In genomic region chr15:90264649-90265048, GRCh38 we compare ENCODE assay signal across 6 cellular contexts. TPM values are rescaled to one million over a fixed set of nuclear protein-coding genes. Genes with fewer than 3 reads are reported as not detected.
DNase-seq lines count a peak whose midpoint lies in the region; ATAC-seq, FAIRE-seq and TF ChIP-seq lines count a peak whose summit lies in the region.

No MANE protein-coding gene starts in this region.

- no peaks in the 10 kb centered on the region for H3K9me3 ChIP-seq in HEK293 (ENCODE audit: control insufficient read depth, insufficient read depth, low read depth, low read length)
- H3K9me3 ChIP-seq in keratinocyte (ENCODE audit: control insufficient read depth, low read depth, low read length), result no peaks in the 10 kb centered on the region
- no peaks in the 10 kb centered on the region for H3K9me3 ChIP-seq in vagina

- dilution Hi-C loops in keratinocyte (cut with MboI; ENCODE audit: extremely low pct_ligation_motif_present, low sequenced_read_pairs), result no loop called here

- intact Hi-C loops in vagina (cut with DNase I), result no loop called here

- POLR2A ChIA-PET in HEK293 (lab: Yijun Ruan, JAX), result no interaction called here
- POLR2A ChIA-PET in activated CD8-positive, alpha-beta T cell treated with anti-CD3 and anti-CD28 coated beads, Interleukin-2, amount 10 ng/mL, durations not matched to agents 7 days and 5 days (lab: Charles Lee), result interaction anchor here (2.6 kb wide), 1 partner anchor 31 kb away, joined by 18 read pairs; the partner anchor contains the start of genes CIB1 and GDPGP1

- H3K36me3 Mint-ChIP-seq in activated CD8-positive, alpha-beta T cell treated with anti-CD3 and anti-CD28 coated beads, Interleukin-2, amount 10 ng/mL, durations not matched to agents 7 days and 5 days (ENCODE audit: low read depth), result peaks cover 22% of the 10 kb centered on the region

- FAIRE-seq in keratinocyte (lab: Jason Lieb, UNC), result no peak

- no peak for ATAC-seq in activated CD8-positive, alpha-beta T cell treated with anti-CD3 and anti-CD28 coated beads, Interleukin-2, amount 10 ng/mL, durations not matched to agents 7 days and 5 days
- ATAC-seq in GM18505 (IDR thresholded peaks at IDR 0.05; ENCODE audit: unreplicated experiment), result no peak
- no peak for ATAC-seq in HG03108 (IDR thresholded peaks at IDR 0.05; ENCODE audit: unreplicated experiment)

- H3K4me3 Mint-ChIP-seq in activated CD8-positive, alpha-beta T cell treated with anti-CD3 and anti-CD28 coated beads, Interleukin-2, amount 10 ng/mL, durations not matched to agents 7 days and 5 days, result peak overlapping the region; percentile 96

- H3K4me1 Mint-ChIP-seq in activated CD8-positive, alpha-beta T cell treated with anti-CD3 and anti-CD28 coated beads, Interleukin-2, amount 10 ng/mL, durations not matched to agents 7 days and 5 days (ENCODE audit: low read depth), result peaks cover 39% of the 10 kb centered on the region

- H3K27ac ChIP-seq in HEK293 (ENCODE audit: extremely low read depth, low read depth, low read length), result peak overlapping the region; percentile 89; the same call in 1 of the 2 replicates
- H3K27ac ChIP-seq in keratinocyte (ENCODE audit: control insufficient read depth, insufficient read depth, low read length), result peak overlapping the region; percentile 88
- H3K27ac ChIP-seq in vagina, result peak overlapping the region; percentile 96

- peaks cover 21 to 22% of the 10 kb centered on the region in 2 experiments for H3K36me3 ChIP-seq in HEK293 (ENCODE audit: control insufficient read depth in 2 of 2, insufficient read depth in 1 of 2, low read length in 2 of 2)
- peaks cover 0 to 12% of the 10 kb centered on the region in 2 experiments for H3K36me3 ChIP-seq in keratinocyte (ENCODE audit: control insufficient read depth in 2 of 2, extremely low read depth in 1 of 2, insufficient read depth in 2 of 2, low read length in 2 of 2)
- H3K36me3 ChIP-seq in vagina, result peaks cover 0 to 6% of the 10 kb centered on the region in 2 donors

- CTCF ChIA-PET in HEK293 (lab: Yijun Ruan, JAX), result no interaction called here
- CTCF ChIA-PET in activated CD8-positive, alpha-beta T cell treated with anti-CD3 and anti-CD28 coated beads, Interleukin-2, amount 10 ng/mL, durations not matched to agents 7 days and 5 days (lab: Charles Lee), result no interaction called here

- peak overlapping the region; percentile 88 for H3K9ac ChIP-seq in keratinocyte (ENCODE audit: control insufficient read depth, extremely low read depth, insufficient read depth, low read length)

- peaks cover 3% of the 10 kb centered on the region for H4K20me1 ChIP-seq in keratinocyte (ENCODE audit: control insufficient read depth, extremely low read depth, insufficient read depth, low read length)

- peak overlapping the region; percentile 98 for H3K27ac Mint-ChIP-seq in activated CD8-positive, alpha-beta T cell treated with anti-CD3 and anti-CD28 coated beads, Interleukin-2, amount 10 ng/mL, durations not matched to agents 7 days and 5 days

- no peak for TF ChIP-seq POLR2A in vagina (IDR thresholded peaks at IDR 0.05)
- TF ChIP-seq POLR2A in GM18505 (IDR thresholded peaks at IDR 0.05; ENCODE audit: borderline replicate concordance, extremely low read depth, insufficient read depth, insufficient read length), result no peak

- peaks cover 2% of the 10 kb centered on the region for H3K9me1 ChIP-seq in keratinocyte (ENCODE audit: control insufficient read depth, extremely low read depth, insufficient read depth, low read length)

- DNase-seq in activated CD8-positive, alpha-beta T cell treated with anti-CD3 and anti-CD28 coated beads, Interleukin-2, amount 10 ng/mL, durations not matched to agents 7 days and 5 days, result peak; percentile 48
- DNase-seq in keratinocyte (ENCODE audit: low read depth, low spot score) (no peak), vagina (ENCODE audit: extremely low spot score in 2 of 2) (no peak)

- peak overlapping the region; percentile 73 for H3K4me3 ChIP-seq in HEK293 (ENCODE audit: low read depth, low read length)
- H3K4me3 ChIP-seq in keratinocyte (ENCODE audit: control insufficient read depth in 2 of 3, extremely low read depth in 1 of 3, insufficient read depth in 2 of 3, low read depth in 1 of 3, low read length in 3 of 3), result peak overlapping the region; percentile 69 to 94 (median 77)
- peak overlapping the region; percentile 71 to 84 for H3K4me3 ChIP-seq in vagina

- peak overlapping the region; percentile 99 for H3K4me2 ChIP-seq in keratinocyte (ENCODE audit: control insufficient read depth, extremely low read depth, insufficient read depth, low read depth, low read length)

- peaks cover 35% of the 10 kb centered on the region for H3K79me2 ChIP-seq in keratinocyte (ENCODE audit: control insufficient read depth, insufficient read depth, low read length)

- H2AFZ ChIP-seq in keratinocyte (ENCODE audit: control insufficient read depth, low read length), result peak overlapping the region; percentile 100

- no peaks in the 10 kb centered on the region for H3K27me3 Mint-ChIP-seq in activated CD8-positive, alpha-beta T cell treated with anti-CD3 and anti-CD28 coated beads, Interleukin-2, amount 10 ng/mL, durations not matched to agents 7 days and 5 days (ENCODE audit: low read depth)

- H3K9me3 Mint-ChIP-seq in activated CD8-positive, alpha-beta T cell treated with anti-CD3 and anti-CD28 coated beads, Interleukin-2, amount 10 ng/mL, durations not matched to agents 7 days and 5 days (ENCODE audit: insufficient read depth), result no peaks in the 10 kb centered on the region

- TF ChIP-seq CTCF in HEK293 (tag by site-specific recombination; IDR thresholded peaks at IDR 0.05) (no peak), keratinocyte (optimal IDR thresholded peaks at IDR 0.05 in 1 of 3, IDR thresholded peaks at IDR 0.05 in 1 of 3, conservative IDR thresholded peaks at IDR 0.05 in 1 of 3; ENCODE audit: extremely low read depth in 1 of 3, insufficient read depth in 2 of 3, low read length in 3 of 3) (no peak), vagina (IDR thresholded peaks at IDR 0.05) (no peak)

- H3K4me1 ChIP-seq in HEK293 (ENCODE audit: control insufficient read depth, insufficient read depth, low read length) (peaks cover 10% of the 10 kb centered on the region; the same call in 1 of the 2 replicates), keratinocyte (ENCODE audit: control insufficient read depth, extremely low read depth, insufficient read depth, low read length) (peaks cover 42% of the 10 kb centered on the region), vagina (peaks cover 46% of the 10 kb centered on the region)

- H3K27me3 ChIP-seq in keratinocyte (ENCODE audit: control insufficient read depth, extremely low read depth, insufficient read depth, low read length), result no peaks in the 10 kb centered on the region
- H3K27me3 ChIP-seq in vagina, result no peaks in the 10 kb centered on the region

TF ChIP-seq in HEK293, 187 proteins besides CTCF, POLR2A, EP300 and RAD21 (continues in another document):
- no peak for TF ChIP-seq ZSCAN23 (tag by site-specific recombination; IDR thresholded peaks at IDR 0.05)
- TF ChIP-seq OSR2 (tag by site-specific recombination; IDR thresholded peaks at IDR 0.05), result no peak

RNA-seq across cellular contexts. Expression of gene NGRN, which starts 0.8 kb away (rescaled TPM):
- 10 to 100 TPM; 29.7 to 29.8 TPM for total RNA-seq in activated CD8-positive, alpha-beta T cell treated with anti-CD3 and anti-CD28 coated beads, Interleukin-2, amount 10 ng/mL, durations not matched to agents 7 days and 5 days
- polyA plus RNA-seq in keratinocyte, result 46.3 to 60.0 TPM (median 54.9 TPM) in 3 replicates
- polyA plus RNA-seq in keratinocyte (2011; ENCODE audit: low read depth), result 47.4 TPM
- polyA plus RNA-seq in keratinocyte (2011; cell fraction: cytosol; rRNA removed), result 61.7 and 79.7 TPM in 2 replicates
- polyA plus RNA-seq in keratinocyte (2011; cell fraction: nucleus; rRNA removed), result 34.7 and 36.9 TPM in 2 replicates
- 41.3 and 78.4 TPM in 2 replicates for polyA plus RNA-seq in keratinocyte (2012; ENCODE audit: low replicate concordance)
- 17.5 to 25.9 TPM (median 21.8 TPM) in 3 replicates for polyA minus RNA-seq in keratinocyte
- 26.7 TPM for polyA minus RNA-seq in keratinocyte (2011; cell fraction: cytosol; rRNA and poly(A)+ RNA removed)
- polyA minus RNA-seq in keratinocyte (2011; cell fraction: nucleus; rRNA and poly(A)+ RNA removed), result 9.2 and 12.5 TPM in 2 replicates
- total RNA-seq in vagina, result 59.2 TPM

RNA-seq across cellular contexts. Expression of gene TTLL13, which starts 15.3 kb away (rescaled TPM):
- 1 to 10 TPM in 1 of 2 experiments, not detected in 1; 1.3 TPM for total RNA-seq in activated CD8-positive, alpha-beta T cell treated with anti-CD3 and anti-CD28 coated beads, Interleukin-2, amount 10 ng/mL, durations not matched to agents 7 days and 5 days
- polyA plus RNA-seq in keratinocyte, result 0.05 to 0.09 TPM (median 0.07 TPM) in 3 replicates
- not detected for polyA plus RNA-seq in keratinocyte (2011; ENCODE audit: low read depth)
- 0.05 and 0.10 TPM in 2 replicates for polyA plus RNA-seq in keratinocyte (2011; cell fraction: cytosol; rRNA removed)
- polyA plus RNA-seq in keratinocyte (2011; cell fraction: nucleus; rRNA removed), result 0.07 and 0.22 TPM in 2 replicates
- not detected in 2 replicates for polyA plus RNA-seq in keratinocyte (2012; ENCODE audit: low replicate concordance)
- 0.22 TPM in 1 of 3 replicates, not detected in the others for polyA minus RNA-seq in keratinocyte
- polyA minus RNA-seq in keratinocyte (2011; cell fraction: cytosol; rRNA and poly(A)+ RNA removed), result not detected
- not detected in 2 replicates for polyA minus RNA-seq in keratinocyte (2011; cell fraction: nucleus; rRNA and poly(A)+ RNA removed)
- not detected for total RNA-seq in vagina

RNA-seq across cellular contexts. Expression of gene GDPGP1, which starts 30.6 kb away (rescaled TPM):
- total RNA-seq in activated CD8-positive, alpha-beta T cell treated with anti-CD3 and anti-CD28 coated beads, Interleukin-2, amount 10 ng/mL, durations not matched to agents 7 days and 5 days, result 10 to 100 TPM; 10.0 to 12.1 TPM
- polyA plus RNA-seq in keratinocyte, result 0.92 to 2.7 TPM (median 1.0 TPM) in 3 replicates
- polyA plus RNA-seq in keratinocyte (2011; ENCODE audit: low read depth), result not detected
- polyA plus RNA-seq in keratinocyte (2011; cell fraction: cytosol; rRNA removed), result 0.90 and 1.2 TPM in 2 replicates
- polyA plus RNA-seq in keratinocyte (2011; cell fraction: nucleus; rRNA removed), result 3.4 TPM in 2 replicates
- 0.28 and 1.9 TPM in 2 replicates for polyA plus RNA-seq in keratinocyte (2012; ENCODE audit: low replicate concordance)
- polyA minus RNA-seq in keratinocyte, result 3.2 to 10.8 TPM (median 4.1 TPM) in 3 replicates
- polyA minus RNA-seq in keratinocyte (2011; cell fraction: cytosol; rRNA and poly(A)+ RNA removed), result 3.8 TPM
- 4.0 and 4.6 TPM in 2 replicates for polyA minus RNA-seq in keratinocyte (2011; cell fraction: nucleus; rRNA and poly(A)+ RNA removed)
- 4.9 TPM for total RNA-seq in vagina

RNA-seq across cellular contexts. Expression of gene CIB1, which starts 30.9 kb away (rescaled TPM):
- 100 to 1,000 TPM in 1 of 2 experiments, 10 to 100 TPM in 1; 92.4 to 102 TPM for total RNA-seq in activated CD8-positive, alpha-beta T cell treated with anti-CD3 and anti-CD28 coated beads, Interleukin-2, amount 10 ng/mL, durations not matched to agents 7 days and 5 days
- polyA plus RNA-seq in keratinocyte, result 70.9 to 83.0 TPM (median 80.6 TPM) in 3 replicates
- 33.8 TPM for polyA plus RNA-seq in keratinocyte (2011; ENCODE audit: low read depth)
- 51.8 and 74.3 TPM in 2 replicates for polyA plus RNA-seq in keratinocyte (2011; cell fraction: cytosol; rRNA removed)
- polyA plus RNA-seq in keratinocyte (2011; cell fraction: nucleus; rRNA removed), result 46.8 and 61.8 TPM in 2 replicates
- 54.8 and 97.3 TPM in 2 replicates for polyA plus RNA-seq in keratinocyte (2012; ENCODE audit: low replicate concordance)
- 35.8 to 66.9 TPM (median 47.6 TPM) in 3 replicates for polyA minus RNA-seq in keratinocyte
- 38.2 TPM for polyA minus RNA-seq in keratinocyte (2011; cell fraction: cytosol; rRNA and poly(A)+ RNA removed)
- 8.5 and 8.9 TPM in 2 replicates for polyA minus RNA-seq in keratinocyte (2011; cell fraction: nucleus; rRNA and poly(A)+ RNA removed)
- 42.7 TPM for total RNA-seq in vagina
